ENCODE assay signal across 4 cellular contexts in the genomic region with DNA sequence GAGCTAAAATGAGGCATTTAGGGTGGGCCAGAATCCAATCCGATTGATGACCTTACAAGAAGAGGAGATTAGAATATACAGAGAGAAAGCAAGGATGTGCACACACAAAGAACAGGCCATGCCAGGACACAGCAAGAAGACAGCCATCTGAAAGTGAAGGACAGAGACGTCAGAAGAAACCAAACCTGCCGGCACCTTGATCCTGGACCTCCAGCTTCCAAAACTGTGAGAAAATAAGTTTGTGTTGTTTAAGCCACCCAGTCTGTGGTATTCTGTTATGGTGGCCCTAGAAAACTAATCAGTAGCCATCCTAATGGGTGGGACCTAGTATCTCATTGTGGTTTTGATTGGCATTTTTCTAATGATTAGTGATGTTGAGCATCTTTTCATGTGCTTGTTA. TPM values are rescaled to one million over a fixed set of nuclear protein-coding genes. Genes with fewer than 3 reads are reported as not detected.
"Had no signal": no experiment of that assay in that cellular context is flagged by ENCODE, and none has a peak within 500 bp of the region (broad histone marks: within the 10 kb centered on the region; RNA-seq: fewer than 3 reads in every experiment).

No MANE protein-coding gene starts in this region.

- H3K4me3 ChIP-seq: GM12878 had no signal

- DNase-seq: GDM1, GF-D8 had no signal

- ATAC-seq: GM12878 had no signal

RNA-seq across cellular contexts. Expression of a gene that starts 39.7 kb away (rescaled TPM):
- total RNA-seq: G401 had no signal

RNA-seq across cellular contexts. Expression of a gene that starts 41.7 kb away (rescaled TPM):
- total RNA-seq: GM12878 had no signal
